In genomic region chr22:47124451-47124881, GRCh38 we compare ENCODE assay signal across 11 cellular contexts.
"Had no signal": no experiment of that assay in that cellular context is flagged by ENCODE, and none has a peak within 500 bp of the region (broad histone marks: within the 10 kb centered on the region; RNA-seq: fewer than 3 reads in every experiment).

No MANE protein-coding gene starts in this region.

- H3K4me3 ChIP-seq: gastrocnemius medialis, heart right ventricle, prostate gland had no signal

- H3K9me3 ChIP-seq: gastrocnemius medialis, heart right ventricle, prostate gland had no signal

- H3K27ac ChIP-seq: gastrocnemius medialis, heart right ventricle, prostate gland had no signal

- H3K27me3 ChIP-seq: gastrocnemius medialis, heart right ventricle had no signal

- ATAC-seq: activated CD8-positive, alpha-beta T cell treated with anti-CD3 and anti-CD28 coated beads, Interleukin-2, amount 10 ng/mL, durations not matched to agents 7 days and 5 days; gastrocnemius medialis; left colon; naive thymus-derived CD4-positive, alpha-beta T cell; WTC11 had no signal

- H3K36me3 ChIP-seq: gastrocnemius medialis, prostate gland had no signal

- H3K4me3 Mint-ChIP-seq: activated CD8-positive, alpha-beta T cell treated with anti-CD3 and anti-CD28 coated beads, Interleukin-2, amount 10 ng/mL, durations not matched to agents 7 days and 5 days; activated naive CD4-positive, alpha-beta T cell treated with anti-CD3 and anti-CD28 coated beads, Interleukin-2, amount 10 ng/mL, durations not matched to agents 7 days and 5 days; naive thymus-derived CD4-positive, alpha-beta T cell; WTC11 had no signal

- H3K4me1 ChIP-seq: gastrocnemius medialis, heart right ventricle, prostate gland had no signal

- DNase-seq: activated CD4-positive, alpha-beta T cell treated with anti-CD3 and anti-CD28 coated beads for 48 hours; activated CD8-positive, alpha-beta memory T cell treated with anti-CD3 and anti-CD28 coated beads, Interleukin-2, amount 50 U/mL, for 4 hours; activated CD8-positive, alpha-beta T cell treated with anti-CD3 and anti-CD28 coated beads, Interleukin-2, amount 10 ng/mL, durations not matched to agents 7 days and 5 days; activated naive CD4-positive, alpha-beta T cell treated with anti-CD3 and anti-CD28 coated beads, Interleukin-2, amount 10 ng/mL, durations not matched to agents 7 days and 5 days; gastrocnemius medialis; heart right ventricle; naive thymus-derived CD4-positive, alpha-beta T cell; T-helper 2 cell had no signal

- H3K27me3 Mint-ChIP-seq: activated naive CD4-positive, alpha-beta T cell treated with anti-CD3 and anti-CD28 coated beads, Interleukin-2, amount 10 ng/mL, durations not matched to agents 7 days and 5 days; naive thymus-derived CD4-positive, alpha-beta T cell had no signal

- H3K9me3 Mint-ChIP-seq: activated naive CD4-positive, alpha-beta T cell treated with anti-CD3 and anti-CD28 coated beads, Interleukin-2, amount 10 ng/mL, durations not matched to agents 7 days and 5 days; naive thymus-derived CD4-positive, alpha-beta T cell; WTC11 had no signal

- H3K27ac Mint-ChIP-seq: activated naive CD4-positive, alpha-beta T cell treated with anti-CD3 and anti-CD28 coated beads, Interleukin-2, amount 10 ng/mL, durations not matched to agents 7 days and 5 days had no signal
